17 cellular contexts compared by ENCODE assay signal in genomic region chr1:241310451-241310850, GRCh38. TPM values are rescaled to one million over a fixed set of nuclear protein-coding genes. Genes with fewer than 3 reads are reported as not detected.
A peak's percentile ranks its signal among the peaks of the same experiment; 100 is the strongest.
DNase-seq lines count a peak whose midpoint lies in the region; ATAC-seq and TF ChIP-seq lines count a peak whose summit lies in the region.
"Had no signal": no experiment of that assay in that cellular context is flagged by ENCODE, and none has a peak within 500 bp of the region (broad histone marks: within the 10 kb centered on the region; RNA-seq: fewer than 3 reads in every experiment).

No MANE protein-coding gene starts in this region.

- H3K4me3 ChIP-seq in ACC112 (ENCODE audit: low read depth, low read length) (no peak overlapping the region), RWPE2 (ENCODE audit: severe bottlenecking) (no peak overlapping the region)
- H3K4me3 ChIP-seq: dorsolateral prefrontal cortex had no signal

- ATAC-seq in RWPE2 (ENCODE audit: low read depth), result peak; percentile 96
- peak; percentile 36 for ATAC-seq in foreskin keratinocyte
- no peak for ATAC-seq in GM21576 (IDR thresholded peaks at IDR 0.05; ENCODE audit: unreplicated experiment)
- no peak for ATAC-seq in SK-N-SH treated with all-trans-retinoic acid at 6 μM for 48 hours

- no peaks in the 10 kb centered on the region for H3K9me3 ChIP-seq in RWPE2 (ENCODE audit: severe bottlenecking)

- TF ChIP-seq POLR2A in erythroblast (IDR thresholded peaks at IDR 0.05; ENCODE audit: low read length), result no peak

- no peak overlapping the region for H3K27ac ChIP-seq in ACC112 (ENCODE audit: low read depth, low read length)
- H3K27ac ChIP-seq in RWPE2 (ENCODE audit: poor library complexity, severe bottlenecking), result peak overlapping the region; percentile 52
- H3K27ac ChIP-seq in foreskin keratinocyte, result no peak overlapping the region

- H3K4me1 ChIP-seq in ACC112 (ENCODE audit: control insufficient read depth, insufficient read depth, low read length, unreplicated experiment) (no peaks in the 10 kb centered on the region), RWPE2 (ENCODE audit: insufficient read depth, poor library complexity, severe bottlenecking) (peaks cover 14% of the 10 kb centered on the region), foreskin keratinocyte (no peaks in the 10 kb centered on the region)

- H3K79me2 ChIP-seq in ACC112 (ENCODE audit: control insufficient read depth, insufficient read depth, low read length, unreplicated experiment), result no peaks in the 10 kb centered on the region

- peak; percentile 88 for DNase-seq in HCEC 1CT
- DNase-seq in RWPE2 (ENCODE audit: low spot score), result no peak
- peak; percentile 7 to 10 for DNase-seq in foreskin keratinocyte
- no peak for DNase-seq in stimulated activated CD4-positive, alpha-beta T cell treated with anti-CD3 and anti-CD28 coated beads, Interleukin-1b, Interleukin-23, amount 100 ng/mL, for 48 hours
- no peak for DNase-seq in erythroblast (lab: John Stamatoyannopoulos, UW)
- DNase-seq: activated B cell treated with CpG ODN at 0.5 μM for 24 hours; CD8-positive, alpha-beta memory T cell; dorsolateral prefrontal cortex; midbrain; NCI-H2171; NCI-H82 had no signal

- H3K27me3 ChIP-seq in ACC112 (ENCODE audit: insufficient read depth, low read length) (no peaks in the 10 kb centered on the region), RWPE2 (ENCODE audit: insufficient read depth, poor library complexity, severe bottlenecking) (no peaks in the 10 kb centered on the region), foreskin keratinocyte (no peaks in the 10 kb centered on the region)
- H3K27me3 ChIP-seq: dorsolateral prefrontal cortex had no signal

- TF ChIP-seq CTCF in RWPE2 (IDR thresholded peaks at IDR 0.05; ENCODE audit: poor library complexity, severe bottlenecking) (no peak), foreskin keratinocyte (conservative IDR thresholded peaks at IDR 0.05) (no peak)

- H3K36me3 ChIP-seq in ACC112 (ENCODE audit: insufficient read depth, low read length) (no peaks in the 10 kb centered on the region), RWPE2 (ENCODE audit: low read depth) (no peaks in the 10 kb centered on the region)

- peak overlapping the region; percentile 39 for H2AFZ ChIP-seq in ACC112 (ENCODE audit: low read length, unreplicated experiment)

TF ChIP-seq in SK-N-SH treated with all-trans-retinoic acid at 6 μM for 48 hours, 23 proteins besides CTCF, POLR2A, EP300 and RAD21:
- TF ChIP-seq TCF4 (CRISPR knock-in tag; IDR thresholded peaks at IDR 0.05; ENCODE audit: borderline replicate concordance) (no peak), ZFP30 (CRISPR knock-in tag; IDR thresholded peaks at IDR 0.05) (no peak), POU6F1 (CRISPR knock-in tag; IDR thresholded peaks at IDR 0.05; ENCODE audit: borderline replicate concordance, low read depth) (no peak), SNAI2 (CRISPR knock-in tag; IDR thresholded peaks at IDR 0.05) (no peak), ISL1 (CRISPR knock-in tag; IDR thresholded peaks at IDR 0.05) (no peak), ZNF565 (CRISPR knock-in tag; conservative IDR thresholded peaks at IDR 0.05; ENCODE audit: low read depth) (no peak), TSHZ2 (CRISPR knock-in tag; IDR thresholded peaks at IDR 0.05) (no peak), RARB (CRISPR knock-in tag; IDR thresholded peaks at IDR 0.05) (no peak), GLIS3 (CRISPR knock-in tag; IDR thresholded peaks at IDR 0.05) (no peak), ZFP3 (CRISPR knock-in tag; IDR thresholded peaks at IDR 0.05) (no peak), BACH2 (CRISPR knock-in tag; IDR thresholded peaks at IDR 0.05; ENCODE audit: borderline replicate concordance) (no peak), ZNF70 (CRISPR knock-in tag; IDR thresholded peaks at IDR 0.05) (no peak), CREB5 (CRISPR knock-in tag; IDR thresholded peaks at IDR 0.05; ENCODE audit: low read depth) (no peak), CSRNP3 (CRISPR knock-in tag; IDR thresholded peaks at IDR 0.05) (no peak), TOX (CRISPR knock-in tag; IDR thresholded peaks at IDR 0.05; ENCODE audit: borderline replicate concordance) (no peak), ARNTL (CRISPR knock-in tag; IDR thresholded peaks at IDR 0.05; ENCODE audit: borderline replicate concordance, low read depth) (no peak), ESRRG (CRISPR knock-in tag; IDR thresholded peaks at IDR 0.05) (no peak), PPARA (CRISPR knock-in tag; IDR thresholded peaks at IDR 0.05; ENCODE audit: borderline replicate concordance) (no peak)

RNA-seq across cellular contexts. Expression of gene RGS7, which starts 46.6 kb away (rescaled TPM):
- total RNA-seq in foreskin keratinocyte, result not detected in 2 replicates
- not detected in 2 replicates for polyA plus RNA-seq in foreskin keratinocyte
- total RNA-seq: activated CD8-positive, alpha-beta memory T cell treated with anti-CD3 and anti-CD28 coated beads for 36 hours; activated T-helper 1 cell treated with anti-CD3 and anti-CD28 coated beads, Interleukin-12 subunit alpha, Interleukin-12 subunit beta, Interleukin-2, Interleukin-4 antibody, amounts not matched to agents 30 ng/mL and 10 ng/mL and 1 ng/mL, durations not matched to agents 14 hours and 24 hours and 36 hours; CD8-positive, alpha-beta memory T cell; subcutaneous adipose tissue had no signal
- polyA plus RNA-seq: CD8-positive, alpha-beta memory T cell had no signal

Comparison
In these comparisons a context has a peak if more than half of its experiments do, and no peak if none do; other contexts are left out.
1. DNase-seq: peak in HCEC 1CT (single experiment) and foreskin keratinocyte (2 of 2); none in RWPE2 (single experiment), stimulated activated CD4-positive, alpha-beta T cell treated with anti-CD3 and anti-CD28 coated beads, Interleukin-1b, Interleukin-23, amount 100 ng/mL, for 48 hours (single experiment) and erythroblast (0 of 2).
2. ATAC-seq: peak in RWPE2 (single experiment) and foreskin keratinocyte (single experiment); none in GM21576 (single experiment) and SK-N-SH treated with all-trans-retinoic acid at 6 μM for 48 hours (single experiment).